12 cellular contexts compared by ENCODE assay signal in genomic region chr9:32455738-32456137, GRCh38.
"Had no signal": no experiment of that assay in that cellular context is flagged by ENCODE, and none has a peak within 500 bp of the region (broad histone marks: within the 10 kb centered on the region; RNA-seq: fewer than 3 reads in every experiment).

No MANE protein-coding gene starts in this region.

- H3K27me3 ChIP-seq: upper lobe of right lung had no signal

- H3K4me3 ChIP-seq: upper lobe of right lung had no signal

- ATAC-seq: activated CD4-positive, alpha-beta T cell treated with anti-CD3 and anti-CD28 coated beads for 36 hours; activated CD8-positive, alpha-beta memory T cell treated with anti-CD3 and anti-CD28 coated beads, Interleukin-2, amount 10 ng/mL, durations not matched to agents 7 days and 5 days; naive thymus-derived CD4-positive, alpha-beta T cell; T-helper 17 cell; upper lobe of right lung had no signal

- H3K9me3 ChIP-seq: upper lobe of right lung had no signal

- DNase-seq: activated CD4-positive, alpha-beta memory T cell treated with anti-CD3 and anti-CD28 coated beads for 36 hours; activated CD4-positive, alpha-beta T cell treated with anti-CD3 and anti-CD28 coated beads for 36 hours; activated CD8-positive, alpha-beta memory T cell treated with anti-CD3 and anti-CD28 coated beads, Interleukin-2, amount 10 ng/mL, durations not matched to agents 7 days and 5 days; activated naive CD4-positive, alpha-beta T cell treated with anti-CD3 and anti-CD28 coated beads, Interleukin-2, amount 50 U/mL, for 16 hours; activated T-cell treated with anti-CD3 and anti-CD28 coated beads, Interleukin-2, amount 50 U/mL, for 1 hour; naive thymus-derived CD4-positive, alpha-beta T cell; small intestine; stimulated activated CD4-positive, alpha-beta T cell treated with anti-CD3 and anti-CD28 coated beads, Interleukin-4, amount 100 ng/mL, for 24 hours; stimulated activated naive CD4-positive, alpha-beta T cell treated with Interleukin-2 at 50 U/mL for 16 hours; T-helper 17 cell; upper lobe of right lung had no signal

- H3K27ac ChIP-seq: parathyroid adenoma, upper lobe of right lung had no signal

- H3K4me1 ChIP-seq: parathyroid adenoma, upper lobe of right lung had no signal
